8 cellular contexts compared by ENCODE assay signal in genomic region chr6:13614126-13614925, GRCh38. TPM values are rescaled to one million over a fixed set of nuclear protein-coding genes. Genes with fewer than 3 reads are reported as not detected.
DNase-seq lines count a peak whose midpoint lies in the region; TF ChIP-seq lines count a peak whose summit lies in the region.

No MANE protein-coding gene starts in this region.

- peak overlapping the region; percentile 96 for H3K27ac Mint-ChIP-seq in activated CD4-positive, alpha-beta T cell treated with anti-CD3 and anti-CD28 coated beads, Interleukin-2, amount 10 ng/mL, durations not matched to agents 24 days and 14 days
- H3K27ac Mint-ChIP-seq in activated CD4-positive, alpha-beta memory T cell treated with anti-CD3 and anti-CD28 coated beads, Interleukin-2, amount 10 ng/mL, durations not matched to agents 7 days and 5 days: peak overlapping the region; percentile 93
- H3K27ac Mint-ChIP-seq in nephron: peak overlapping the region; percentile 82 to 97 (median 88)

- H3K4me3 ChIP-seq in fibroblast of pulmonary artery (replicated peaks; ENCODE audit: low read depth, low read length): peak overlapping the region; percentile 99

- H3K36me3 Mint-ChIP-seq in activated CD4-positive, alpha-beta T cell treated with anti-CD3 and anti-CD28 coated beads, Interleukin-2, amount 10 ng/mL, durations not matched to agents 24 days and 14 days (ENCODE audit: low read depth): peaks cover 35% of the 10 kb centered on the region
- H3K36me3 Mint-ChIP-seq in activated CD4-positive, alpha-beta memory T cell treated with anti-CD3 and anti-CD28 coated beads, Interleukin-2, amount 10 ng/mL, durations not matched to agents 7 days and 5 days (ENCODE audit: low read depth): peaks cover 32% of the 10 kb centered on the region
- peaks cover 37% of the 10 kb centered on the region for H3K36me3 Mint-ChIP-seq in nephron (ENCODE audit: low read depth)

- H3K9me3 Mint-ChIP-seq in activated CD4-positive, alpha-beta T cell treated with anti-CD3 and anti-CD28 coated beads, Interleukin-2, amount 10 ng/mL, durations not matched to agents 24 days and 14 days: no peaks in the 10 kb centered on the region
- H3K9me3 Mint-ChIP-seq in activated CD4-positive, alpha-beta memory T cell treated with anti-CD3 and anti-CD28 coated beads, Interleukin-2, amount 10 ng/mL, durations not matched to agents 7 days and 5 days: no peaks in the 10 kb centered on the region
- no peaks in the 10 kb centered on the region for H3K9me3 Mint-ChIP-seq in nephron

- TF ChIP-seq CTCF in fibroblast of pulmonary artery (IDR thresholded peaks at IDR 0.05; ENCODE audit: low read length, missing control alignments): no peak
- no peak for TF ChIP-seq CTCF in nephron (IDR thresholded peaks at IDR 0.05; ENCODE audit: unreplicated experiment in 3 of 3)

- no peak for DNase-seq in activated CD4-positive, alpha-beta T cell treated with anti-CD3 and anti-CD28 coated beads, Interleukin-2, amount 10 ng/mL, durations not matched to agents 24 days and 14 days
- DNase-seq in activated CD4-positive, alpha-beta T cell treated with anti-CD3 and anti-CD28 coated beads, Interleukin-2, amount 50 U/mL, for 4 hours: no peak
- DNase-seq in HEK293T (ENCODE audit: extremely low spot score) (peak; percentile 46), MV-4-11 (lab: John Stamatoyannopoulos, UW) (peak; percentile 27), fibroblast of pulmonary artery (ENCODE audit: low read depth) (peak; percentile 55), amniotic stem cell (lab: John Stamatoyannopoulos, UW) (no peak)
- no peak for DNase-seq in activated CD4-positive, alpha-beta memory T cell treated with anti-CD3 and anti-CD28 coated beads, Interleukin-2, amount 10 ng/mL, durations not matched to agents 7 days and 5 days

- peaks cover 33% of the 10 kb centered on the region for H3K4me1 Mint-ChIP-seq in activated CD4-positive, alpha-beta T cell treated with anti-CD3 and anti-CD28 coated beads, Interleukin-2, amount 10 ng/mL, durations not matched to agents 24 days and 14 days
- peaks cover 65% of the 10 kb centered on the region for H3K4me1 Mint-ChIP-seq in activated CD4-positive, alpha-beta memory T cell treated with anti-CD3 and anti-CD28 coated beads, Interleukin-2, amount 10 ng/mL, durations not matched to agents 7 days and 5 days
- peaks cover 41% of the 10 kb centered on the region for H3K4me1 Mint-ChIP-seq in nephron

- no peaks in the 10 kb centered on the region for H3K27me3 Mint-ChIP-seq in activated CD4-positive, alpha-beta T cell treated with anti-CD3 and anti-CD28 coated beads, Interleukin-2, amount 10 ng/mL, durations not matched to agents 24 days and 14 days
- no peaks in the 10 kb centered on the region for H3K27me3 Mint-ChIP-seq in activated CD4-positive, alpha-beta memory T cell treated with anti-CD3 and anti-CD28 coated beads, Interleukin-2, amount 10 ng/mL, durations not matched to agents 7 days and 5 days
- no peaks in the 10 kb centered on the region for H3K27me3 Mint-ChIP-seq in nephron (ENCODE audit: low read depth)

- POLR2A ChIA-PET in HEK293T (lab: Yijun Ruan, JAX): interaction anchor here (0.9 to 3.6 kb wide), 22 partner anchors 10 to 286 kb away, joined by 3 to 29 read pairs (median 5); partner anchors contain the start of genes GFOD1, RANBP9, SIRT5 and TBC1D7
- POLR2A ChIA-PET in activated CD4-positive, alpha-beta memory T cell treated with anti-CD3 and anti-CD28 coated beads, Interleukin-2, amount 10 ng/mL, durations not matched to agents 7 days and 5 days (lab: Charles Lee): interaction anchor here (0.6 to 7.6 kb wide), 26 partner anchors 10 to 286 kb away, joined by 3 to 105 read pairs (median 7); partner anchors contain the start of genes MCUR1, RANBP9, SIRT5 and TBC1D7

- H3K4me3 Mint-ChIP-seq in activated CD4-positive, alpha-beta T cell treated with anti-CD3 and anti-CD28 coated beads, Interleukin-2, amount 10 ng/mL, durations not matched to agents 24 days and 14 days: peak overlapping the region; percentile 92
- peak overlapping the region; percentile 99 for H3K4me3 Mint-ChIP-seq in activated CD4-positive, alpha-beta memory T cell treated with anti-CD3 and anti-CD28 coated beads, Interleukin-2, amount 10 ng/mL, durations not matched to agents 7 days and 5 days
- peak overlapping the region; percentile 93 to 99 (median 99) for H3K4me3 Mint-ChIP-seq in nephron

- intact Hi-C loops in activated CD4-positive, alpha-beta T cell treated with anti-CD3 and anti-CD28 coated beads, Interleukin-2, amount 10 ng/mL, durations not matched to agents 24 days and 14 days (cut with micrococcal nuclease): no loop called here

- CTCF ChIA-PET in HEK293T (lab: Yijun Ruan, JAX): interaction anchor here (1.0 to 3.3 kb wide), 4 partner anchors 10 to 53 kb away, joined by 3 to 19 read pairs (median 8); partner anchors contain the start of gene SIRT5
- CTCF ChIA-PET in activated CD4-positive, alpha-beta memory T cell treated with anti-CD3 and anti-CD28 coated beads, Interleukin-2, amount 10 ng/mL, durations not matched to agents 7 days and 5 days (lab: Charles Lee): interaction anchor here (0.6 to 3.7 kb wide), 24 partner anchors 10 to 286 kb away, joined by 3 to 49 read pairs (median 7); partner anchors contain the start of genes RANBP9, SIRT5 and TBC1D7

TF ChIP-seq in HEK293T, 16 proteins besides CTCF, POLR2A, EP300 and RAD21:
- TF ChIP-seq SP1 (IDR thresholded peaks at IDR 0.05) (no peak), SUZ12 (IDR thresholded peaks at IDR 0.05) (no peak), FOXM1 (IDR thresholded peaks at IDR 0.05; ENCODE audit: borderline replicate concordance) (no peak), CTBP1 (IDR thresholded peaks at IDR 0.05; ENCODE audit: borderline replicate concordance) (no peak), L3MBTL2 (conservative IDR thresholded peaks at IDR 0.05) (no peak), BHLHE40 (IDR thresholded peaks at IDR 0.05; ENCODE audit: borderline replicate concordance) (no peak), ELF4 (IDR thresholded peaks at IDR 0.05) (no peak), PKNOX1 (IDR thresholded peaks at IDR 0.05) (no peak)

RNA-seq across cellular contexts. Expression of gene NOL7, which starts 0.8 kb away (rescaled TPM):
- 103 and 104 TPM in 2 replicates for total RNA-seq in activated CD4-positive, alpha-beta T cell treated with anti-CD3 and anti-CD28 coated beads, Interleukin-2, amount 10 ng/mL, durations not matched to agents 24 days and 14 days
- total RNA-seq in activated CD4-positive, alpha-beta memory T cell treated with anti-CD3 and anti-CD28 coated beads, Interleukin-2, amount 10 ng/mL, durations not matched to agents 7 days and 5 days: 10 to 100 TPM; 54.0 to 57.8 TPM

RNA-seq across cellular contexts. Expression of gene SIRT5, which starts 39.9 kb away (rescaled TPM):
- total RNA-seq in activated CD4-positive, alpha-beta T cell treated with anti-CD3 and anti-CD28 coated beads, Interleukin-2, amount 10 ng/mL, durations not matched to agents 24 days and 14 days: 8.1 and 8.4 TPM in 2 replicates
- 10 to 100 TPM; 10.0 to 10.5 TPM for total RNA-seq in activated CD4-positive, alpha-beta memory T cell treated with anti-CD3 and anti-CD28 coated beads, Interleukin-2, amount 10 ng/mL, durations not matched to agents 7 days and 5 days

Comparison
In these comparisons a context has a peak if more than half of its experiments do, and no peak if none do; other contexts are left out.
1. DNase-seq: peak in HEK293T (single experiment), MV-4-11 (single experiment) and fibroblast of pulmonary artery (single experiment); none in activated CD4-positive, alpha-beta T cell treated with anti-CD3 and anti-CD28 coated beads, Interleukin-2, amount 10 ng/mL, durations not matched to agents 24 days and 14 days (single experiment), activated CD4-positive, alpha-beta T cell treated with anti-CD3 and anti-CD28 coated beads, Interleukin-2, amount 50 U/mL, for 4 hours (0 of 2), activated CD4-positive, alpha-beta memory T cell treated with anti-CD3 and anti-CD28 coated beads, Interleukin-2, amount 10 ng/mL, durations not matched to agents 7 days and 5 days (single experiment) and amniotic stem cell (single experiment).
2. Peak in every context shown above with its lines, with median percentiles within 50 percentile points of each other: H3K27ac Mint-ChIP-seq and H3K4me3 Mint-ChIP-seq.